Comparison of ENCODE assay signal across 12 cellular contexts in the genomic region with DNA sequence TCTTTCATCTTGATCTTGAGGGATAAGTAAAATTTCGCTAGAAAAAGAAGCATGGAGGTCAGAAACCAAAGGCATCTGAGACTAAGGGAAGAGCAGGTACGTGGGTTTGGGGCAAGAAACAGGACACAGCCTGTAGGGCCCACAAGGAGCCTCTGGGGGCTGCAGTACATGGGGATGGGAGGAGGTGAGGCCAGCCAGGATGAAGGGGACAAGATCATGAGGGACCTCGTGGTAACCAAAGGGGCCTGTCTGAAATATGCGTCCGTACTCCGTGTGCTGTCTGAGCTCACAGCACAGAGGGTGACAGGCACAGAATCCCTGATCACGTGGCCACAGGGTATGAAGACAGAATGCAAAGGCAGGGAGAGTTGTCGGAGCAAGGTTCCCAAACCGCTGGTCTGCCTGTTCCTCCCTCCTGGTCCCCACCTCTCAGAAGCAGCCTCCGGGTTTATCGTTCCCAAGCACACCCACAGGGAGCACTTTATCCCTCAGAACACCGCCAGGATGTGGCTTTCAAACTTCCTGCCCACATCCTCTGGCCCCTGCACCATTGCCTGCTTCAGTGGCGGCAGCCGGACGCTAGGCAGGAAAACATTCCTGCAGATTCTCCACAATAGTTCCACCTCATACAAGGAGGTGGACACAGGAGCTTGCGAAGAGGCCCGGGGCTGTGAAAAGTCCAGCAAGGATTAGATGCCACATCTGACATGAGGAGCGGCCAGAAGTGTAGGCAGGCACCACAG. TPM values are rescaled to one million over a fixed set of nuclear protein-coding genes. Genes with fewer than 3 reads are reported as not detected.
DNase-seq lines count a peak whose midpoint lies in the region; ATAC-seq, FAIRE-seq and TF ChIP-seq lines count a peak whose summit lies in the region.
"Had no signal": no experiment of that assay in that cellular context is flagged by ENCODE, and none has a peak within 500 bp of the region (broad histone marks: within the 10 kb centered on the region; RNA-seq: fewer than 3 reads in every experiment).

No MANE protein-coding gene starts in this region.

- CTCF ChIA-PET in endothelial cell of umbilical vein (lab: Charles Lee) = interaction anchor here (0.6 to 2.1 kb wide), 7 partner anchors 9 to 256 kb away, joined by 3 to 8 read pairs (median 4); no protein-coding TSS in a partner anchor

- ATAC-seq in RWPE2 (ENCODE audit: low read depth) = peak; percentile 35; the same call in 2 of the 3 replicates
- ATAC-seq in sciatic nerve = peak; percentile 42
- no peak for ATAC-seq in HG03139 (IDR thresholded peaks at IDR 0.05; ENCODE audit: unreplicated experiment)
- no peak for ATAC-seq in GM18858 (IDR thresholded peaks at IDR 0.05; ENCODE audit: unreplicated experiment)

- no peaks in the 10 kb centered on the region for H3K4me1 ChIP-seq in RWPE2 (ENCODE audit: insufficient read depth, poor library complexity, severe bottlenecking)
- H3K4me1 ChIP-seq in endothelial cell of umbilical vein (ENCODE audit: control insufficient read depth, extremely low read depth, insufficient read depth, low read length) = peaks cover 15% of the 10 kb centered on the region

- H3K36me3 ChIP-seq in RWPE2 (ENCODE audit: low read depth) (no peaks in the 10 kb centered on the region), endothelial cell of umbilical vein (ENCODE audit: control insufficient read depth in 2 of 2, extremely low read depth in 1 of 2, insufficient read depth in 2 of 2, low read length in 2 of 2) (no peaks in the 10 kb centered on the region)
- H3K36me3 ChIP-seq: HAP-1 had no signal

- no TSS peak for BruUV-seq in endothelial cell of umbilical vein (replicated peaks; lab: Mats Ljungman, UMichigan)

- H3K4me2 ChIP-seq in endothelial cell of umbilical vein (ENCODE audit: insufficient read depth, low read length) = peak overlapping the region; percentile 10

- POLR2A ChIA-PET in endothelial cell of umbilical vein (lab: Charles Lee) = no interaction called here

- dilution Hi-C loops in endothelial cell of umbilical vein (cut with MboI; ENCODE audit: extremely low pct_ligation_motif_present, low sequenced_read_pairs) = no loop called here

- H2AFZ ChIP-seq in endothelial cell of umbilical vein (ENCODE audit: low read depth, low read length) = peak overlapping the region; percentile 60

- intact Hi-C loops in endothelial cell of umbilical vein (cut with micrococcal nuclease) (loop anchor here (1.0 kb wide), 1 partner anchor 23 kb away; no protein-coding TSS in a partner anchor), sciatic nerve (cut with DNase I) (no loop called here)

- FAIRE-seq in endothelial cell of umbilical vein (lab: Jason Lieb, UNC) = peak; percentile 95

- TF ChIP-seq CTCF in RWPE2 (IDR thresholded peaks at IDR 0.05; ENCODE audit: poor library complexity, severe bottlenecking) = no peak
- no peak for TF ChIP-seq CTCF in endothelial cell of umbilical vein (IDR thresholded peaks at IDR 0.05; ENCODE audit: extremely low read depth in 1 of 2, insufficient read depth in 1 of 2, low read depth in 1 of 2, low read length in 2 of 2)

- no peaks in the 10 kb centered on the region for H4K20me1 ChIP-seq in endothelial cell of umbilical vein (replicated peaks; ENCODE audit: control insufficient read depth, extremely low read depth, insufficient read depth, low read length)

- DNase-seq in NCI-H2227 treated with DMSO at 0.1 percent for 48 hours (lab: John Stamatoyannopoulos, UW) (peak; percentile 7), NCI-H2227 (lab: John Stamatoyannopoulos, UW; ENCODE audit: unreplicated experiment) (no peak), RWPE2 (ENCODE audit: low spot score) (no peak), endothelial cell of umbilical vein (ENCODE audit: low read depth, low spot score) (peak; percentile 66), sciatic nerve (ENCODE audit: low spot score) (no peak), RKO (ENCODE audit: low spot score) (no peak)
- DNase-seq: 8988T; KG1; stimulated activated CD4-positive, alpha-beta T cell treated with anti-CD3 and anti-CD28 coated beads, Interleukin-4, amount 100 ng/mL, for 24 hours had no signal

- H3K4me3 ChIP-seq in RWPE2 (ENCODE audit: severe bottlenecking) (no peak overlapping the region), endothelial cell of umbilical vein (replicated peaks in 1 of 3; ENCODE audit: insufficient read depth in 1 of 3, low read depth in 1 of 3, low read length in 3 of 3) (no peak overlapping the region)
- H3K4me3 ChIP-seq: HAP-1 had no signal

- no peaks in the 10 kb centered on the region for H3K79me2 ChIP-seq in endothelial cell of umbilical vein (ENCODE audit: control insufficient read depth, insufficient read depth, low read length)

- H3K9me1 ChIP-seq in endothelial cell of umbilical vein (replicated peaks; ENCODE audit: control insufficient read depth, extremely low read depth, insufficient read depth, low read length) = no peaks in the 10 kb centered on the region

- H3K9ac ChIP-seq in endothelial cell of umbilical vein (replicated peaks; ENCODE audit: extremely low read depth, insufficient read depth, low read length) = peak overlapping the region; percentile 11

- H3K27me3 ChIP-seq in RWPE2 (ENCODE audit: insufficient read depth, poor library complexity, severe bottlenecking) (peaks cover 21% of the 10 kb centered on the region), endothelial cell of umbilical vein (ENCODE audit: control insufficient read depth in 2 of 2, insufficient read depth in 2 of 2, low read length in 2 of 2) (no peaks in the 10 kb centered on the region)

- no peak overlapping the region for H3K27ac ChIP-seq in RWPE2 (ENCODE audit: poor library complexity, severe bottlenecking)
- peak overlapping the region; percentile 36 for H3K27ac ChIP-seq in endothelial cell of umbilical vein (ENCODE audit: insufficient read depth, low read depth, low read length)

- H3K9me3 ChIP-seq in RWPE2 (ENCODE audit: severe bottlenecking) (no peaks in the 10 kb centered on the region), endothelial cell of umbilical vein (replicated peaks; ENCODE audit: control insufficient read depth, insufficient read depth, low read length) (no peaks in the 10 kb centered on the region)
- H3K9me3 ChIP-seq: HAP-1 had no signal

- peak; percentile 30 for TF ChIP-seq POLR2A in endothelial cell of umbilical vein (IDR thresholded peaks at IDR 0.05; ENCODE audit: low read depth, low read length)

TF ChIP-seq in endothelial cell of umbilical vein, 7 proteins besides CTCF, POLR2A, EP300 and RAD21:
- peak; percentile 32 for TF ChIP-seq MAX (IDR thresholded peaks at IDR 0.05; ENCODE audit: insufficient read depth, insufficient read length)
- TF ChIP-seq MYC (IDR thresholded peaks at IDR 0.05; ENCODE audit: low read depth, low read length) = no peak
- peak; percentile 35 for TF ChIP-seq FOS (IDR thresholded peaks at IDR 0.05; ENCODE audit: borderline replicate concordance, insufficient read depth, low read length)
- TF ChIP-seq POLR2AphosphoS5 (IDR thresholded peaks at IDR 0.05; ENCODE audit: insufficient read depth, low read depth, low read length) = peak; percentile 89
- no peak for TF ChIP-seq JUN (IDR thresholded peaks at IDR 0.05; ENCODE audit: borderline replicate concordance, insufficient read depth, insufficient read length, low read depth)
- peak; percentile 94 for TF ChIP-seq GATA2 (IDR thresholded peaks at IDR 0.05; ENCODE audit: insufficient read depth, insufficient read length, low read depth, low read length)

RNA-seq across cellular contexts. Expression of gene TMEM163, which starts 12.0 kb away (rescaled TPM):
- total RNA-seq in endothelial cell of umbilical vein = 1.0 and 1.3 TPM in 2 replicates
- 2.2 and 2.8 TPM in 2 replicates for polyA plus RNA-seq in endothelial cell of umbilical vein
- 3.3 and 4.1 TPM in 2 replicates for polyA plus RNA-seq in endothelial cell of umbilical vein (2011; cell fraction: cytosol; rRNA removed)
- polyA plus RNA-seq in endothelial cell of umbilical vein (2011; cell fraction: nucleus; rRNA removed) = 4.8 TPM in 2 replicates
- polyA plus RNA-seq in endothelial cell of umbilical vein (2012) = 0.33 and 2.6 TPM in 2 replicates
- polyA minus RNA-seq in endothelial cell of umbilical vein = 2.1 and 2.5 TPM in 2 replicates
- polyA minus RNA-seq in endothelial cell of umbilical vein (2011; cell fraction: cytosol; rRNA and poly(A)+ RNA removed) = not detected
- 1.9 and 3.4 TPM in 2 replicates for polyA minus RNA-seq in endothelial cell of umbilical vein (2011; cell fraction: nucleus; rRNA and poly(A)+ RNA removed)
- total RNA-seq in sciatic nerve = 0.45 TPM

Comparison
In these comparisons a context has a peak if more than half of its experiments do, and no peak if none do; other contexts are left out.
1. DNase-seq: peak in NCI-H2227 treated with DMSO at 0.1 percent for 48 hours (single experiment) and endothelial cell of umbilical vein (single experiment); none in NCI-H2227 (single experiment), RWPE2 (single experiment), sciatic nerve (single experiment) and RKO (single experiment).
2. ATAC-seq: peak in RWPE2 (single experiment) and sciatic nerve (single experiment); none in HG03139 (single experiment) and GM18858 (single experiment).